14 cellular contexts compared by ENCODE assay signal in genomic region chr12:120444676-120445075, GRCh38. TPM values are rescaled to one million over a fixed set of nuclear protein-coding genes. Genes with fewer than 3 reads are reported as not detected.
DNase-seq lines count a peak whose midpoint lies in the region; ATAC-seq, FAIRE-seq and TF ChIP-seq lines count a peak whose summit lies in the region.
"Had no signal": no experiment of that assay in that cellular context is flagged by ENCODE, and none has a peak within 500 bp of the region (broad histone marks: within the 10 kb centered on the region; RNA-seq: fewer than 3 reads in every experiment).

No MANE protein-coding gene starts in this region.

- peak overlapping the region; percentile 98 for H3K4me3 Mint-ChIP-seq in activated CD4-positive, alpha-beta T cell treated with anti-CD3 and anti-CD28 coated beads for 36 hours
- H3K4me3 Mint-ChIP-seq in neural crest cell, result peak overlapping the region; percentile 95

- intact Hi-C loops in activated CD4-positive, alpha-beta T cell treated with anti-CD3 and anti-CD28 coated beads for 36 hours (cut with DNase I, micrococcal nuclease), result no loop called here
- intact Hi-C loops in GM12878 (cut with micrococcal nuclease; ENCODE audit: unreplicated experiment), result no loop called here

- CTCF ChIA-PET in activated CD4-positive, alpha-beta T cell treated with anti-CD3 and anti-CD28 coated beads for 36 hours (lab: Charles Lee), result interaction anchor here (0.7 to 2.2 kb wide), 7 partner anchors 8 to 128 kb away, joined by 3 to 10 read pairs (median 3); no protein-coding TSS in a partner anchor
- CTCF ChIA-PET in GM12878 (lab: Yijun Ruan, JAX), result interaction anchor here (0.8 to 2.3 kb wide), 6 partner anchors 14 to 216 kb away, joined by 3 to 15 read pairs (median 4); partner anchors contain the start of gene SIRT4

- peaks cover 0 to 15% of the 10 kb centered on the region in 2 experiments; a peak in 2 of 4 replicates for H3K36me3 ChIP-seq in GM12878 (ENCODE audit: control insufficient read depth in 2 of 2, insufficient read depth in 2 of 2, low read length in 1 of 2)

- no peak overlapping the region for H3K9ac ChIP-seq in GM12878 (ENCODE audit: control insufficient read depth, insufficient read depth, low read length)

- WGBS in GM12878 (ENCODE audit: insufficient coverage, insufficient replicate concordance, low lambda C conversion rate, missing lambda C conversion rate), result 80% methylated on average over 2 of the region's 2 CpGs

- RAD21 ChIA-PET in GM12878 (lab: Charles Lee; ENCODE audit: unreplicated experiment), result interaction anchor here (1.5 kb wide), 1 partner anchor 127 kb away, joined by 3 read pairs; no protein-coding TSS in a partner anchor

- H3K27ac Mint-ChIP-seq in activated CD4-positive, alpha-beta T cell treated with anti-CD3 and anti-CD28 coated beads for 36 hours, result peak overlapping the region; percentile 93
- H3K27ac Mint-ChIP-seq in neural crest cell (ENCODE audit: unreplicated experiment), result no peak overlapping the region

- no TSS peak for BruUV-seq in GM12878 (replicated peaks; lab: Mats Ljungman, UMichigan)

- no peaks in the 10 kb centered on the region for H4K20me1 ChIP-seq in GM12878 (ENCODE audit: control insufficient read depth, insufficient read depth)

- H3K27me3 Mint-ChIP-seq in activated CD4-positive, alpha-beta T cell treated with anti-CD3 and anti-CD28 coated beads for 36 hours, result no peaks in the 10 kb centered on the region
- no peaks in the 10 kb centered on the region for H3K27me3 Mint-ChIP-seq in neural crest cell (ENCODE audit: low read depth)

- H3K9me3 Mint-ChIP-seq in activated CD4-positive, alpha-beta T cell treated with anti-CD3 and anti-CD28 coated beads for 36 hours (ENCODE audit: low read depth), result no peaks in the 10 kb centered on the region
- H3K9me3 Mint-ChIP-seq in neural crest cell, result no peaks in the 10 kb centered on the region

- no peak for FAIRE-seq in GM12878 (lab: Jason Lieb, UNC)

- POLR2A ChIA-PET in activated CD4-positive, alpha-beta T cell treated with anti-CD3 and anti-CD28 coated beads for 36 hours (lab: Charles Lee), result interaction anchor here (0.6 to 0.7 kb wide), 2 partner anchors 105 to 1781 kb away, joined by 3 to 4 read pairs; no protein-coding TSS in a partner anchor
- POLR2A ChIA-PET in GM12878 (lab: Charles Lee), result interaction anchor here (0.6 to 1.2 kb wide), 4 partner anchors 9 to 14 kb away, joined by 3 to 4 read pairs (median 3); no protein-coding TSS in a partner anchor

- no peaks in the 10 kb centered on the region for H3K9me3 ChIP-seq in GM12878 (replicated peaks; ENCODE audit: control insufficient read depth, insufficient read depth, low read length)
- H3K9me3 ChIP-seq: SJSA1, vagina had no signal

- DNase-seq in activated CD4-positive, alpha-beta T cell treated with anti-CD3 and anti-CD28 coated beads for 36 hours, result no peak
- no peak for DNase-seq in activated CD4-positive, alpha-beta T cell treated with anti-CD3 and anti-CD28 coated beads, Interleukin-2, amount 50 U/mL, for 1 hour
- DNase-seq in Jurkat, Clone E6-1 (ENCODE audit: low read depth, low spot score), result no peak
- DNase-seq in GM12878 (ENCODE audit: low read depth, low spot score) (no peak), neural crest cell (ENCODE audit: low read depth, low spot score) (no peak), GM03348 (ENCODE audit: low spot score) (no peak), NCI-H2081 (lab: John Stamatoyannopoulos, UW) (no peak), anterior cingulate cortex (lab: John Stamatoyannopoulos, UW) (no peak)
- DNase-seq: Kasumi-1, left colon, NCI-H524 treated with DMSO at 0.1 percent for 48 hours, retina had no signal

- H3K36me3 Mint-ChIP-seq in activated CD4-positive, alpha-beta T cell treated with anti-CD3 and anti-CD28 coated beads for 36 hours (ENCODE audit: low read depth), result peaks cover 56% of the 10 kb centered on the region
- H3K36me3 Mint-ChIP-seq in neural crest cell (ENCODE audit: low read depth), result peaks cover 3% of the 10 kb centered on the region

- peak overlapping the region; percentile 98; the same call in 1 of the 2 replicates for H3K4me3 ChIP-seq in Jurkat, Clone E6-1 (ENCODE audit: low read length)
- H3K4me3 ChIP-seq in GM12878, result peak overlapping the region; percentile 98; the same call in 1 of the 2 replicates

- TF ChIP-seq EP300 in GM12878 (IDR thresholded peaks at IDR 0.05; ENCODE audit: borderline replicate concordance in 1 of 2, control insufficient read depth in 1 of 2, low read depth in 2 of 2, low read length in 2 of 2), result no peak

- H3K79me2 ChIP-seq in GM12878 (ENCODE audit: control insufficient read depth, insufficient read depth, low read length), result peaks cover 54% of the 10 kb centered on the region

- TF ChIP-seq CTCF in GM12878 (IDR thresholded peaks at IDR 0.05 in 2 of 3, conservative IDR thresholded peaks at IDR 0.05 in 1 of 3; ENCODE audit: control insufficient read depth in 2 of 3, extremely low read depth in 1 of 3, insufficient read depth in 1 of 3, low read depth in 3 of 3, low read length in 3 of 3) (no peak), neural crest cell (conservative IDR thresholded peaks at IDR 0.05) (no peak)

- peaks cover 9% of the 10 kb centered on the region for H3K4me1 ChIP-seq in GM12878 (ENCODE audit: control insufficient read depth, insufficient read depth, low read length)

- peaks cover 42% of the 10 kb centered on the region for H3K4me1 Mint-ChIP-seq in activated CD4-positive, alpha-beta T cell treated with anti-CD3 and anti-CD28 coated beads for 36 hours
- peaks cover 38% of the 10 kb centered on the region for H3K4me1 Mint-ChIP-seq in neural crest cell

- H2AFZ ChIP-seq in GM12878 (ENCODE audit: control insufficient read depth, low read depth, low read length), result no peak overlapping the region

- SMC1A ChIA-PET in GM12878 (lab: Charles Lee; ENCODE audit: uncharacterized antibody, unreplicated experiment), result interaction anchor here (0.6 to 1.1 kb wide), 2 partner anchors 9 to 21 kb away, joined by 3 read pairs; no protein-coding TSS in a partner anchor

- H3K27me3 ChIP-seq in GM12878 (replicated peaks in 1 of 2; ENCODE audit: control insufficient read depth in 2 of 2, insufficient read depth in 2 of 2, low read length in 1 of 2), result no peaks in the 10 kb centered on the region
- H3K27me3 ChIP-seq: SJSA1, vagina had no signal

- no peak for TF ChIP-seq POLR2A in GM12878 (IDR thresholded peaks at IDR 0.05; ENCODE audit: low read depth, low read length)

- in situ Hi-C loops in GM12878 (cut with MboI), result no loop called here

- TF ChIP-seq RAD21 in GM12878 (IDR thresholded peaks at IDR 0.05; ENCODE audit: insufficient read depth, low read depth, low read length), result no peak

- peak overlapping the region; percentile 91 for H3K4me2 ChIP-seq in GM12878 (ENCODE audit: control insufficient read depth, insufficient read depth)

- ATAC-seq in activated CD4-positive, alpha-beta T cell treated with anti-CD3 and anti-CD28 coated beads for 36 hours, result no peak
- no peak for ATAC-seq in GM12878
- ATAC-seq: left colon had no signal

- H3K27ac ChIP-seq in GM12878 (ENCODE audit: control insufficient read depth, insufficient read depth), result no peak overlapping the region
- H3K27ac ChIP-seq: SJSA1 had no signal

RNA-seq across cellular contexts. Expression of gene TRIAP1, which starts 1.5 kb away (rescaled TPM):
- total RNA-seq in activated CD4-positive, alpha-beta T cell treated with anti-CD3 and anti-CD28 coated beads for 36 hours, result 10 to 100 TPM; 20.9 to 36.0 TPM
- 61.3 TPM for polyA plus RNA-seq in Jurkat, Clone E6-1 (2012; ENCODE audit: insufficient read depth, insufficient read length)
- total RNA-seq in GM12878 (2013; cell fraction: nucleolus; rRNA removed), result 9.6 and 13.1 TPM in 2 replicates
- total RNA-seq in GM12878 (2014; rRNA removed) (44.8 and 52.4 TPM in 2 replicates), GM12878 (2014; rRNA removed; fragmentation: Illumina TruSeq; extraction: Trizol) (57.0 and 60.0 TPM in 2 replicates), GM12878 (2021) (49.1 and 52.4 TPM in 2 replicates), neural crest cell (38.0 and 38.1 TPM in 2 replicates)
- polyA plus RNA-seq in GM12878 (2011; ENCODE audit: low read depth), result 53.9 TPM
- polyA plus RNA-seq in GM12878 (2011; rRNA removed) (92.7 and 128 TPM in 2 replicates), GM12878 (2014; fragmentation: Illumina TruSeq; extraction: Trizol) (68.9 and 81.6 TPM in 2 replicates), GM12878 (2014; fragmentation: Nextera tagmentation; extraction: Ambion mirVana) (100 to 1,000 TPM; 308 to 346 TPM), GM12878 (2014; rRNA removed) (56.6 and 60.9 TPM in 2 replicates), GM12878 (2016; fragmentation: Nextera tagmentation; extraction: Ambion mirVana) (100 to 1,000 TPM; 174 to 189 TPM)
- 30.2 and 35.4 TPM in 2 replicates for polyA plus RNA-seq in GM12878 (2011; cell fraction: cytosol; rRNA removed)
- polyA plus RNA-seq in GM12878 (2011; cell fraction: nucleus; rRNA removed), result 25.1 and 25.4 TPM in 2 replicates
- polyA plus RNA-seq in GM12878 (2012), result 45.2 and 60.5 TPM in 2 replicates
- polyA minus RNA-seq in GM12878 (2011; rRNA and poly(A)+ RNA removed), result 15.7 and 19.7 TPM in 2 replicates
- 11.6 and 13.4 TPM in 2 replicates for polyA minus RNA-seq in GM12878 (2011; cell fraction: cytosol; rRNA and poly(A)+ RNA removed)
- 9.3 and 10.2 TPM in 2 replicates for polyA minus RNA-seq in GM12878 (2011; cell fraction: nucleus; rRNA and poly(A)+ RNA removed)

RNA-seq across cellular contexts. Expression of gene GATC, which starts 1.6 kb away (rescaled TPM):
- 10 to 100 TPM; 26.3 to 36.3 TPM for total RNA-seq in activated CD4-positive, alpha-beta T cell treated with anti-CD3 and anti-CD28 coated beads for 36 hours
- polyA plus RNA-seq in Jurkat, Clone E6-1 (2012; ENCODE audit: insufficient read depth, insufficient read length), result 30.8 TPM
- 21.0 and 21.2 TPM in 2 replicates for total RNA-seq in GM12878 (2013; cell fraction: nucleolus; rRNA removed)
- total RNA-seq in GM12878 (2014; rRNA removed), result 20.1 and 22.7 TPM in 2 replicates
- 21.7 and 22.0 TPM in 2 replicates for total RNA-seq in GM12878 (2014; rRNA removed; fragmentation: Illumina TruSeq; extraction: Trizol)
- 33.6 and 40.3 TPM in 2 replicates for total RNA-seq in GM12878 (2021)
- polyA plus RNA-seq in GM12878 (2011; ENCODE audit: low read depth), result 6.1 TPM
- polyA plus RNA-seq in GM12878 (2011; rRNA removed), result 29.8 and 39.8 TPM in 2 replicates
- polyA plus RNA-seq in GM12878 (2011; cell fraction: cytosol; rRNA removed), result 20.2 and 23.5 TPM in 2 replicates
- polyA plus RNA-seq in GM12878 (2011; cell fraction: nucleus; rRNA removed), result 21.3 and 23.0 TPM in 2 replicates
- 12.6 TPM in 2 replicates for polyA plus RNA-seq in GM12878 (2012)
- 24.2 and 29.7 TPM in 2 replicates for polyA plus RNA-seq in GM12878 (2014; fragmentation: Illumina TruSeq; extraction: Trizol)
- 1 to 10 TPM; 5.1 to 9.6 TPM for polyA plus RNA-seq in GM12878 (2014; fragmentation: Nextera tagmentation; extraction: Ambion mirVana)
- 14.5 and 17.2 TPM in 2 replicates for polyA plus RNA-seq in GM12878 (2014; rRNA removed)
- 10 to 100 TPM; 27.2 to 31.6 TPM for polyA plus RNA-seq in GM12878 (2016; fragmentation: Nextera tagmentation; extraction: Ambion mirVana)
- polyA minus RNA-seq in GM12878 (2011; rRNA and poly(A)+ RNA removed), result 15.2 and 16.9 TPM in 2 replicates
- polyA minus RNA-seq in GM12878 (2011; cell fraction: cytosol; rRNA and poly(A)+ RNA removed), result 6.0 and 8.0 TPM in 2 replicates
- 4.5 and 6.3 TPM in 2 replicates for polyA minus RNA-seq in GM12878 (2011; cell fraction: nucleus; rRNA and poly(A)+ RNA removed)
- 32.0 and 33.8 TPM in 2 replicates for total RNA-seq in neural crest cell

RNA-seq across cellular contexts. Expression of gene COX6A1, which starts 6.8 kb away (rescaled TPM):
- total RNA-seq in activated CD4-positive, alpha-beta T cell treated with anti-CD3 and anti-CD28 coated beads for 36 hours, result 100 to 1,000 TPM; 424 to 495 TPM
- polyA plus RNA-seq in Jurkat, Clone E6-1 (2012; ENCODE audit: insufficient read depth, insufficient read length), result 778 TPM
- 62.1 and 62.4 TPM in 2 replicates for total RNA-seq in GM12878 (2013; cell fraction: nucleolus; rRNA removed)
- 929 and 945 TPM in 2 replicates for total RNA-seq in GM12878 (2014; rRNA removed)
- total RNA-seq in GM12878 (2014; rRNA removed; fragmentation: Illumina TruSeq; extraction: Trizol), result 406 and 408 TPM in 2 replicates
- total RNA-seq in GM12878 (2021), result 411 and 444 TPM in 2 replicates
- 201 TPM for polyA plus RNA-seq in GM12878 (2011; ENCODE audit: low read depth)
- 485 and 767 TPM in 2 replicates for polyA plus RNA-seq in GM12878 (2011; rRNA removed)
- 1,553 and 1,830 TPM in 2 replicates for polyA plus RNA-seq in GM12878 (2011; cell fraction: cytosol; rRNA removed)
- 1,659 and 2,699 TPM in 2 replicates for polyA plus RNA-seq in GM12878 (2011; cell fraction: nucleus; rRNA removed)
- polyA plus RNA-seq in GM12878 (2012), result 432 and 455 TPM in 2 replicates
- polyA plus RNA-seq in GM12878 (2014; fragmentation: Illumina TruSeq; extraction: Trizol), result 243 and 574 TPM in 2 replicates
- 1,000 to 10,000 TPM; 2,509 to 2,723 TPM for polyA plus RNA-seq in GM12878 (2014; fragmentation: Nextera tagmentation; extraction: Ambion mirVana)
- polyA plus RNA-seq in GM12878 (2014; rRNA removed), result 1,110 and 1,170 TPM in 2 replicates
- 1,000 to 10,000 TPM; 1,109 to 1,208 TPM for polyA plus RNA-seq in GM12878 (2016; fragmentation: Nextera tagmentation; extraction: Ambion mirVana)
- polyA minus RNA-seq in GM12878 (2011; rRNA and poly(A)+ RNA removed), result 290 and 435 TPM in 2 replicates
- polyA minus RNA-seq in GM12878 (2011; cell fraction: cytosol; rRNA and poly(A)+ RNA removed), result 96.6 and 139 TPM in 2 replicates
- polyA minus RNA-seq in GM12878 (2011; cell fraction: nucleus; rRNA and poly(A)+ RNA removed), result 215 and 226 TPM in 2 replicates
- 315 and 320 TPM in 2 replicates for total RNA-seq in neural crest cell

RNA-seq across cellular contexts. Expression of gene SRSF9, which starts 24.9 kb away (rescaled TPM):
- 100 to 1,000 TPM; 140 to 209 TPM for total RNA-seq in activated CD4-positive, alpha-beta T cell treated with anti-CD3 and anti-CD28 coated beads for 36 hours
- 333 TPM for polyA plus RNA-seq in Jurkat, Clone E6-1 (2012; ENCODE audit: insufficient read depth, insufficient read length)
- total RNA-seq in GM12878 (2013; cell fraction: nucleolus; rRNA removed), result 119 and 121 TPM in 2 replicates
- 141 and 182 TPM in 2 replicates for total RNA-seq in GM12878 (2014; rRNA removed)
- 180 and 190 TPM in 2 replicates for total RNA-seq in GM12878 (2014; rRNA removed; fragmentation: Illumina TruSeq; extraction: Trizol)
- total RNA-seq in GM12878 (2021), result 231 and 241 TPM in 2 replicates
- polyA plus RNA-seq in GM12878 (2011; ENCODE audit: low read depth), result 121 TPM
- 173 and 179 TPM in 2 replicates for polyA plus RNA-seq in GM12878 (2011; rRNA removed)
- polyA plus RNA-seq in GM12878 (2011; cell fraction: cytosol; rRNA removed), result 125 and 127 TPM in 2 replicates
- 131 and 153 TPM in 2 replicates for polyA plus RNA-seq in GM12878 (2011; cell fraction: nucleus; rRNA removed)
- polyA plus RNA-seq in GM12878 (2012), result 138 and 188 TPM in 2 replicates
- polyA plus RNA-seq in GM12878 (2014; fragmentation: Illumina TruSeq; extraction: Trizol), result 146 and 153 TPM in 2 replicates
- 10 to 100 TPM; 56.2 to 96.4 TPM for polyA plus RNA-seq in GM12878 (2014; fragmentation: Nextera tagmentation; extraction: Ambion mirVana)
- polyA plus RNA-seq in GM12878 (2014; rRNA removed), result 251 and 272 TPM in 2 replicates
- polyA plus RNA-seq in GM12878 (2016; fragmentation: Nextera tagmentation; extraction: Ambion mirVana), result 100 to 1,000 TPM; 422 to 510 TPM
- 81.3 and 89.2 TPM in 2 replicates for polyA minus RNA-seq in GM12878 (2011; rRNA and poly(A)+ RNA removed)
- 52.2 and 56.4 TPM in 2 replicates for polyA minus RNA-seq in GM12878 (2011; cell fraction: cytosol; rRNA and poly(A)+ RNA removed)
- 48.6 and 67.9 TPM in 2 replicates for polyA minus RNA-seq in GM12878 (2011; cell fraction: nucleus; rRNA and poly(A)+ RNA removed)
- 350 and 361 TPM in 2 replicates for total RNA-seq in neural crest cell

RNA-seq across cellular contexts. Expression of gene DYNLL1, which starts 51.2 kb away (rescaled TPM):
- total RNA-seq in activated CD4-positive, alpha-beta T cell treated with anti-CD3 and anti-CD28 coated beads for 36 hours, result 100 to 1,000 TPM; 166 to 169 TPM
- 565 TPM for polyA plus RNA-seq in Jurkat, Clone E6-1 (2012; ENCODE audit: insufficient read depth, insufficient read length)
- total RNA-seq in GM12878 (2013; cell fraction: nucleolus; rRNA removed), result 40.6 and 44.1 TPM in 2 replicates
- total RNA-seq in GM12878 (2014; rRNA removed) (217 and 280 TPM in 2 replicates), GM12878 (2014; rRNA removed; fragmentation: Illumina TruSeq; extraction: Trizol) (341 and 355 TPM in 2 replicates), GM12878 (2021) (239 and 249 TPM in 2 replicates), neural crest cell (375 and 382 TPM in 2 replicates)
- polyA plus RNA-seq in GM12878 (2011; ENCODE audit: low read depth), result 278 TPM
- polyA plus RNA-seq in GM12878 (2011; rRNA removed) (366 and 389 TPM in 2 replicates), GM12878 (2014; fragmentation: Illumina TruSeq; extraction: Trizol) (351 and 393 TPM in 2 replicates), GM12878 (2014; fragmentation: Nextera tagmentation; extraction: Ambion mirVana) (100 to 1,000 TPM; 744 to 796 TPM), GM12878 (2014; rRNA removed) (342 and 435 TPM in 2 replicates), GM12878 (2016; fragmentation: Nextera tagmentation; extraction: Ambion mirVana) (100 to 1,000 TPM; 586 to 593 TPM)
- polyA plus RNA-seq in GM12878 (2011; cell fraction: cytosol; rRNA removed), result 326 and 330 TPM in 2 replicates
- 212 and 217 TPM in 2 replicates for polyA plus RNA-seq in GM12878 (2011; cell fraction: nucleus; rRNA removed)
- 234 and 299 TPM in 2 replicates for polyA plus RNA-seq in GM12878 (2012)
- polyA minus RNA-seq in GM12878 (2011; rRNA and poly(A)+ RNA removed), result 73.6 and 113 TPM in 2 replicates
- polyA minus RNA-seq in GM12878 (2011; cell fraction: cytosol; rRNA and poly(A)+ RNA removed), result 63.4 and 68.0 TPM in 2 replicates
- polyA minus RNA-seq in GM12878 (2011; cell fraction: nucleus; rRNA and poly(A)+ RNA removed), result 38.3 and 49.9 TPM in 2 replicates
